8 cellular contexts compared by ENCODE assay signal in the genomic region with DNA sequence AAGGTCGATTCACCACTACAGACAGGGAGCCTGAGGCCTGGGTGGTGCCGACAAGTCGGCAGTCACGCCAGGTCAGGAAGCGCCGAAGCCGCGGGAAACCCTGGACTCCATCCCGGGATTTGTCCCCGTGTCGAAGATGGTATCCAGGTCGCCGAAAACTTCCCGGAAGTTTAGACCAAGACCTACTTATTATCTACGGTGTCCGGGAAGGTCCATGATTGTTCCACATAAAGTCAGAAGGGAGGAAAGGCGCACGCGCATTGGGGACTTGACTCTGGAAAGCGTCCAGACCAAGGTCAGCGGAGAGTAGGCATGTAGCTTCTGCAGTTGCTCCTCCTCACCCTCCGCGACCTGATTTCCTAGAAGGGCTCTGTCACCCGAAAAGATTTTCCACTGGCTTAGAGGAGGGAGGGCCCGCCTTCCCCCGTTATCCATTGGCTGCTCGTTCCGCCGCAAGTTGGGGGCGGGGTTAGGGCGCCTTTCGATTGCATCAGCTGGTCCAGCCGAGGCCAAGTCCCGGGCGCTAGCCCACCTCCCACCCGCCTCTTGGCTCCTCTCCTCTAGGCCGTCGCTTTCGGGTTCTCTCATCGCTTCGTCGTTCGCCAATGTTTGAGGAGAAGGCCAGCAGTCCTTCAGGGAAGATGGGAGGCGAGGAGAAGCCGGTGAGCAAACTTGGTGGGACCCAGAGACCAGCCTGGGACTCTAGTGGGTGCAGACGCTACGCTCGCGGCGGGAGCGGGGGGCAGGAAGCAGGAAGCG. TPM values are rescaled to one million over a fixed set of nuclear protein-coding genes. Genes with fewer than 3 reads are reported as not detected.
DNase-seq lines count a peak whose midpoint lies in the region; ATAC-seq and TF ChIP-seq lines count a peak whose summit lies in the region.

A gene (plus strand): TSS at position 484 of the 759 bp plus-strand sequence. CDS start 122 bp downstream, at position 606.

- H3K27me3 Mint-ChIP-seq in activated naive CD4-positive, alpha-beta T cell treated with anti-CD3 and anti-CD28 coated beads for 36 hours (ENCODE audit: low read depth) = no peaks in the 10 kb centered on the region

- no peaks in the 10 kb centered on the region for H3K9me3 Mint-ChIP-seq in activated naive CD4-positive, alpha-beta T cell treated with anti-CD3 and anti-CD28 coated beads for 36 hours

- DNase-seq in GM06990 (ENCODE audit: extremely low read depth, insufficient read length) (peak; percentile 94), NB4 (ENCODE audit: low read depth) (peak; percentile 100), SK-N-DZ (ENCODE audit: low spot score) (peak; percentile 100), germinal center (ENCODE audit: low spot score) (peak; percentile 95), non-pigmented ciliary epithelial cell (ENCODE audit: low read depth) (peak; percentile 100), superior temporal gyrus (ENCODE audit: extremely low spot score) (peak; percentile 99)
- DNase-seq in activated naive CD4-positive, alpha-beta T cell treated with anti-CD3 and anti-CD28 coated beads for 36 hours = peak; percentile 96

- CTCF ChIA-PET in activated naive CD4-positive, alpha-beta T cell treated with anti-CD3 and anti-CD28 coated beads for 36 hours (lab: Charles Lee) = no interaction called here

- H3K4me3 Mint-ChIP-seq in activated naive CD4-positive, alpha-beta T cell treated with anti-CD3 and anti-CD28 coated beads for 36 hours = no peak within 1 kb of the TSS

- H3K36me3 ChIP-seq in GM06990 (ENCODE audit: control insufficient read depth, insufficient read depth, low read length) = peaks cover 2% of the 10 kb centered on the region

- H3K4me1 Mint-ChIP-seq in activated naive CD4-positive, alpha-beta T cell treated with anti-CD3 and anti-CD28 coated beads for 36 hours (ENCODE audit: low read depth) = peaks cover 29% of the 10 kb centered on the region

- no peak within 1 kb of the TSS for H3K27ac Mint-ChIP-seq in activated naive CD4-positive, alpha-beta T cell treated with anti-CD3 and anti-CD28 coated beads for 36 hours

- intact Hi-C loops in activated naive CD4-positive, alpha-beta T cell treated with anti-CD3 and anti-CD28 coated beads for 36 hours (cut with micrococcal nuclease) = loop anchor here (1.0 to 5.0 kb wide), 12 partner anchors 12 to 1908 kb away; a partner anchor contains a TSS

- H3K4me3 ChIP-seq in GM06990 (replicated peaks; ENCODE audit: low read depth, low read length) (peak within 1 kb of the TSS; percentile 87), NB4 (ENCODE audit: low read depth, low read length) (peak within 1 kb of the TSS; percentile 96)

- peak; percentile 76 for TF ChIP-seq POLR2A in NB4 (IDR thresholded peaks at IDR 0.05; ENCODE audit: extremely low read depth, insufficient read length)

- H3K36me3 Mint-ChIP-seq in activated naive CD4-positive, alpha-beta T cell treated with anti-CD3 and anti-CD28 coated beads for 36 hours (ENCODE audit: low read depth) = peaks cover 17% of the 10 kb centered on the region

- H3K27me3 ChIP-seq in GM06990 (replicated peaks; ENCODE audit: control insufficient read depth, insufficient read depth, low read length) = no peaks in the 10 kb centered on the region

- TF ChIP-seq CTCF in GM06990 (IDR thresholded peaks at IDR 0.05; ENCODE audit: insufficient read depth, low read length, poor library complexity, severe bottlenecking) (no peak), NB4 (IDR thresholded peaks at IDR 0.05; ENCODE audit: low read depth, low read length) (no peak)

- peak; percentile 96 for ATAC-seq in HG02571 (IDR thresholded peaks at IDR 0.05; ENCODE audit: unreplicated experiment)

RNA-seq across cellular contexts. Expression of the gene that starts here (rescaled TPM):
- 253 and 271 TPM in 2 replicates for polyA plus RNA-seq in SK-N-DZ (2014; cell fraction: cytosol; rRNA removed)
- polyA plus RNA-seq in SK-N-DZ (2014; cell fraction: nucleus; rRNA removed) = 164 and 175 TPM in 2 replicates
- 100 to 1,000 TPM; 244 to 260 TPM for total RNA-seq in activated naive CD4-positive, alpha-beta T cell treated with anti-CD3 and anti-CD28 coated beads for 36 hours

Comparison
In these comparisons a context has a peak if more than half of its experiments do, and no peak if none do; other contexts are left out.
1. Peak in every context shown above with its lines: DNase-seq, ATAC-seq and H3K4me3 ChIP-seq.